20 cellular contexts compared by ENCODE assay signal in the genomic region with DNA sequence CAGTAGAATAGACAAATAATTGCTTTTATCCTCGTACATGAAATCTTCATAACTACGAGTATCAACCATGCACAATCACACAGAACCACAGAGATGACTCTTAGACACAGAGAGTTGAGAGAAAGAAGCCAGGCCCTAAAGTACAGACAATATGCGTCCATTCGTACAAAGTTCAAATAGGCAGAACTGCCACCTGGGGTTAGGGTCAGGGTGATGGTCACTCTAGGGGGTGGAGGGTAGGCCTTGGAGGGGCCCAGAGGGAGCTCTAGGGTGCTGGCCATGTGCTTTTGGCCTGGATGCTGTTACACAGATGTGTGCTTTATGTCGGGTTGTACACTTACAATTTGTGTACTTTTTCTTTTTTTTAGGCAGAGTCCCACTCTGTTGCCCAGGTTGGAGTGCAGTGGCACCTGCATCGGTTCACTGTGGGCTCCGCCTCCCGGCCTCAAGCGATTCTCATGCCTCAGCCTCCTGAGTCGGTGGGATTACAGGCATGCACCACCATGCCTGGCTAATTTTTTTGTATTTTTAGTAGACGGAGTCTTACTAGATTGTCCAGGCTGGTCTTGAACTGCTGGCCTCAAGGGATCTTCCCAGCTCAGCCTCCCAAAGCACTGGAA.
DNase-seq lines count a peak whose midpoint lies in the region; ATAC-seq and TF ChIP-seq lines count a peak whose summit lies in the region.
"Had no signal": no experiment of that assay in that cellular context is flagged by ENCODE, and none has a peak within 500 bp of the region (broad histone marks: within the 10 kb centered on the region; RNA-seq: fewer than 3 reads in every experiment).

No MANE protein-coding gene starts in this region.

- peak overlapping the region in 6 of 11 experiments; percentile 14 to 100 (median 35); a peak in 6 of 22 replicates for H3K27ac ChIP-seq in BLaER1 treated with 17β-estradiol and CSF1 and Interleukin-3, amounts not matched to agents 10 nM and 100 nM
- no peak overlapping the region for H3K27ac ChIP-seq in CD4-positive, alpha-beta memory T cell (ENCODE audit: low read depth, low read length)
- H3K27ac ChIP-seq: cardiac muscle cell, pancreas, vagina had no signal

- H4K20me1 ChIP-seq in BLaER1 treated with 17β-estradiol and CSF1 and Interleukin-3, amounts not matched to agents 10 nM and 100 nM = no peaks in the 10 kb centered on the region

- H3K9me3 ChIP-seq in BLaER1 treated with 17β-estradiol and CSF1 and Interleukin-3, amounts not matched to agents 10 nM and 100 nM (replicated peaks in 1 of 11) = no peaks in the 10 kb centered on the region
- H3K9me3 ChIP-seq in CD4-positive, alpha-beta memory T cell (ENCODE audit: control insufficient read depth in 1 of 2, low read length in 2 of 2) = no peaks in the 10 kb centered on the region
- H3K9me3 ChIP-seq: pancreas, vagina had no signal

- intact Hi-C loops in CD4-positive, alpha-beta memory T cell (cut with micrococcal nuclease) = no loop called here
- intact Hi-C loops in posterior vena cava (cut with DNase I) = no loop called here

- peak overlapping the region in 8 of 11 experiments; percentile 93 to 99 (median 98); a peak in 15 of 22 replicates for H3K4me2 ChIP-seq in BLaER1 treated with 17β-estradiol and CSF1 and Interleukin-3, amounts not matched to agents 10 nM and 100 nM

- H3K9me3 Mint-ChIP-seq in CD4-positive, alpha-beta memory T cell = no peaks in the 10 kb centered on the region
- peaks cover 3% of the 10 kb centered on the region for H3K9me3 Mint-ChIP-seq in chondrocyte (ENCODE audit: low read depth)

- peaks cover 51 to 69% (median 55%) of the 10 kb centered on the region in 4 donors for H3K4me1 Mint-ChIP-seq in CD4-positive, alpha-beta memory T cell
- peaks cover 5% of the 10 kb centered on the region for H3K4me1 Mint-ChIP-seq in chondrocyte (ENCODE audit: low read depth)

- DNase-seq in CD4-positive, alpha-beta memory T cell = no peak
- DNase-seq in chondrocyte (ENCODE audit: low spot score) = peak; percentile 37
- peak; percentile 26 for DNase-seq in posterior vena cava (ENCODE audit: low spot score)
- DNase-seq in NCI-H2196 (lab: John Stamatoyannopoulos, UW; ENCODE audit: unreplicated experiment) = no peak
- DNase-seq in RPMI8226 = no peak
- DNase-seq: GF-D8; HCEC 1CT; left cardiac atrium; NCI-H1694 treated with DMSO at 0.1 percent for 48 hours; right cardiac atrium; stimulated activated CD4-positive, alpha-beta T cell treated with anti-CD3 and anti-CD28 coated beads, Interleukin-15, amount 100 ng/mL, for 24 hours; SW 1271 had no signal

- H3K36me3 ChIP-seq in BLaER1 treated with 17β-estradiol and CSF1 and Interleukin-3, amounts not matched to agents 10 nM and 100 nM = no peaks in the 10 kb centered on the region
- no peaks in the 10 kb centered on the region for H3K36me3 ChIP-seq in CD4-positive, alpha-beta memory T cell (ENCODE audit: insufficient read depth, low read length)
- H3K36me3 ChIP-seq: cardiac muscle cell, pancreas, vagina had no signal

- TF ChIP-seq CTCF in chondrocyte (IDR thresholded peaks at IDR 0.05) = no peak

- peak overlapping the region in 4 of 7 donors; percentile 13 to 81 (median 50) for H3K27ac Mint-ChIP-seq in CD4-positive, alpha-beta memory T cell
- H3K27ac Mint-ChIP-seq in chondrocyte (ENCODE audit: unreplicated experiment) = no peak overlapping the region
- H3K27ac Mint-ChIP-seq: memory B cell had no signal

- CTCF ChIA-PET in CD4-positive, alpha-beta memory T cell (lab: Charles Lee; ENCODE audit: partially characterized antibody) = interaction anchor here (1.4 to 1.6 kb wide), 2 partner anchors 21 to 46 kb away, joined by 3 read pairs; no protein-coding TSS in a partner anchor

- H3K4me1 ChIP-seq in BLaER1 treated with 17β-estradiol and CSF1 and Interleukin-3, amounts not matched to agents 10 nM and 100 nM = peaks cover 66 to 90% (median 79%) of the 10 kb centered on the region in 10 experiments
- peaks cover 44% of the 10 kb centered on the region for H3K4me1 ChIP-seq in CD4-positive, alpha-beta memory T cell (ENCODE audit: insufficient read depth, low read length)

- H3K27me3 ChIP-seq in BLaER1 treated with 17β-estradiol and CSF1 and Interleukin-3, amounts not matched to agents 10 nM and 100 nM = no peaks in the 10 kb centered on the region
- H3K27me3 ChIP-seq in CD4-positive, alpha-beta memory T cell (ENCODE audit: insufficient read depth, low read length) = no peaks in the 10 kb centered on the region
- H3K27me3 ChIP-seq: cardiac muscle cell, dorsolateral prefrontal cortex, pancreas, vagina had no signal

- ATAC-seq in HG02623 (IDR thresholded peaks at IDR 0.05; ENCODE audit: unreplicated experiment) = no peak
- ATAC-seq: K562, left cardiac atrium, pancreas, right cardiac atrium had no signal

- POLR2A ChIA-PET in CD4-positive, alpha-beta memory T cell (lab: Charles Lee; ENCODE audit: partially characterized antibody) = interaction anchor here (0.8 to 11.1 kb wide), 6 partner anchors 11 to 98 kb away, joined by 3 to 242 read pairs (median 6); partner anchors contain the start of gene KLF13

- H3K36me3 Mint-ChIP-seq in CD4-positive, alpha-beta memory T cell = no peaks in the 10 kb centered on the region
- no peaks in the 10 kb centered on the region for H3K36me3 Mint-ChIP-seq in chondrocyte (ENCODE audit: low read depth)

- H3K27me3 Mint-ChIP-seq in CD4-positive, alpha-beta memory T cell = no peaks in the 10 kb centered on the region
- H3K27me3 Mint-ChIP-seq in chondrocyte (ENCODE audit: low read depth) = peaks cover 2% of the 10 kb centered on the region
- H3K27me3 Mint-ChIP-seq: memory B cell had no signal

- no peak overlapping the region for H3K4me3 Mint-ChIP-seq in CD4-positive, alpha-beta memory T cell
- no peak overlapping the region for H3K4me3 Mint-ChIP-seq in chondrocyte (ENCODE audit: unreplicated experiment)
- H3K4me3 Mint-ChIP-seq: memory B cell had no signal

- no peak overlapping the region for H3K4me3 ChIP-seq in BLaER1 treated with 17β-estradiol and CSF1 and Interleukin-3, amounts not matched to agents 10 nM and 100 nM
- H3K4me3 ChIP-seq in CD4-positive, alpha-beta memory T cell (ENCODE audit: low read length in 2 of 2) = no peak overlapping the region
- H3K4me3 ChIP-seq: cardiac muscle cell, dorsolateral prefrontal cortex, K562, pancreas, vagina had no signal

- no peak overlapping the region for H3K9ac ChIP-seq in BLaER1 treated with 17β-estradiol and CSF1 and Interleukin-3, amounts not matched to agents 10 nM and 100 nM

Comparison
In these comparisons a context has a peak if more than half of its experiments do, and no peak if none do; other contexts are left out.
1. DNase-seq: peak in chondrocyte (single experiment) and posterior vena cava (single experiment); none in CD4-positive, alpha-beta memory T cell (0 of 5), NCI-H2196 (single experiment) and RPMI8226 (single experiment).